ENCODE assay signal across 9 cellular contexts in genomic region chr2:121197369-121198091, GRCh38.
DNase-seq lines count a peak whose midpoint lies in the region; ATAC-seq and TF ChIP-seq lines count a peak whose summit lies in the region.
"Had no signal": no experiment of that assay in that cellular context is flagged by ENCODE, and none has a peak within 500 bp of the region (broad histone marks: within the 10 kb centered on the region; RNA-seq: fewer than 3 reads in every experiment).

No MANE protein-coding gene starts in this region.

- WGBS in smooth muscle cell (ENCODE audit: low lambda C conversion rate) = 56% methylated on average over 19 of the region's 19 CpGs

- H3K9me3 ChIP-seq in smooth muscle cell (replicated peaks; ENCODE audit: low read depth) = no peaks in the 10 kb centered on the region

- H3K4me3 ChIP-seq in astrocyte of the spinal cord (ENCODE audit: low read depth, low read length) (no peak overlapping the region), smooth muscle cell (no peak overlapping the region)

- TF ChIP-seq CTCF in astrocyte of the spinal cord (IDR thresholded peaks at IDR 0.05; ENCODE audit: low read depth, low read length) (no peak), smooth muscle cell (IDR thresholded peaks at IDR 0.05; ENCODE audit: borderline replicate concordance, insufficient read depth, poor library complexity, severe bottlenecking) (no peak)

- no peaks in the 10 kb centered on the region for H3K36me3 ChIP-seq in smooth muscle cell (ENCODE audit: low read depth)

- H3K27ac ChIP-seq in smooth muscle cell (ENCODE audit: low read depth) = peak overlapping the region; percentile 64

- no peaks in the 10 kb centered on the region for H3K27me3 ChIP-seq in smooth muscle cell (ENCODE audit: low read depth)

- no peaks in the 10 kb centered on the region for H3F3A ChIP-seq in smooth muscle cell (ENCODE audit: low read depth)

- no peaks in the 10 kb centered on the region for H4K20me1 ChIP-seq in smooth muscle cell (ENCODE audit: low read depth)

- H2AFZ ChIP-seq in smooth muscle cell (ENCODE audit: low read depth) = peak overlapping the region; percentile 54

- no peaks in the 10 kb centered on the region for H3K4me1 ChIP-seq in smooth muscle cell (ENCODE audit: low read depth)

- DNase-seq in HCEC 1CT (peak; percentile 46), astrocyte of the spinal cord (ENCODE audit: low read depth, low spot score) (peak; percentile 55), iris pigment epithelial cell (ENCODE audit: low read depth) (peak; percentile 71), smooth muscle cell (lab: John Stamatoyannopoulos, UW; ENCODE audit: unreplicated experiment) (peak; percentile 17), NCI-H2227 (lab: John Stamatoyannopoulos, UW; ENCODE audit: unreplicated experiment) (no peak), NCI-H128 (lab: John Stamatoyannopoulos, UW; ENCODE audit: unreplicated experiment) (no peak), D341Med (ENCODE audit: low spot score) (no peak)
- DNase-seq: activated T-cell treated with anti-CD3 and anti-CD28 coated beads for 4 hours had no signal

- H3K4me2 ChIP-seq in smooth muscle cell = peak overlapping the region; percentile 48

- ATAC-seq in GM18502 (IDR thresholded peaks at IDR 0.05; ENCODE audit: poor library complexity, unreplicated experiment) = no peak

- H3K9ac ChIP-seq in smooth muscle cell (ENCODE audit: low read depth) = no peak overlapping the region

- in situ Hi-C loops in astrocyte of the spinal cord (cut with HindIII; ENCODE audit: low sequenced_read_pairs) = no loop called here

- H3K79me2 ChIP-seq in smooth muscle cell (ENCODE audit: low read depth) = no peaks in the 10 kb centered on the region

Comparison
In these comparisons a context has a peak if more than half of its experiments do, and no peak if none do; other contexts are left out.
1. DNase-seq: peak in HCEC 1CT (single experiment), astrocyte of the spinal cord (single experiment), iris pigment epithelial cell (single experiment) and smooth muscle cell (single experiment); none in NCI-H2227 (single experiment), NCI-H128 (single experiment) and D341Med (single experiment).